Comparison of ENCODE assay signal across 2 cellular contexts in the genomic region with DNA sequence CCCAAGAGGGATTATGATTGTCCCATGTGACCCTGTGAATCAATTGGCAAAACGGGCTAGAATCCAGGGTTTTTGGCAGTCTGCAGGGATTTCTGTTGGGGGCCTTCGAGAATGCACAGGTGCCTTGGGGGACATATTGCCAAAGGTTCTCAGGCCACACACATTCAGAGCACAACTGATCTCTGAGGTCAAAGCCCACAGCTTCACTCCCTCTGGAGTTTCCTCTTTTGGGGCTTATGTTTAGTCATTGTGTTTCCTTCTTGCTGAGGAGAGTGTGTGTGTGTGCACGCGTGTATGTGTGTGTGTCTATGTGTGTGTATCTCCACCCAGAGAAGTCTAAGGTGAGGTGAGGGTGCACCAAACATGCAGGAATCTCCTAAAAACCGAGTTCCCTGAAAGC.
TF ChIP-seq lines count a peak whose summit lies in the region.

No MANE protein-coding gene starts in this region.

TF ChIP-seq in A549, 52 proteins besides CTCF, POLR2A, EP300 and RAD21 (continued from another document):
- TF ChIP-seq TFCP2L1 (CRISPR knock-in tag; IDR thresholded peaks at IDR 0.05): no peak
- no peak for TF ChIP-seq HOXB5 (CRISPR knock-in tag; IDR thresholded peaks at IDR 0.05)
- TF ChIP-seq, protein P1, sequence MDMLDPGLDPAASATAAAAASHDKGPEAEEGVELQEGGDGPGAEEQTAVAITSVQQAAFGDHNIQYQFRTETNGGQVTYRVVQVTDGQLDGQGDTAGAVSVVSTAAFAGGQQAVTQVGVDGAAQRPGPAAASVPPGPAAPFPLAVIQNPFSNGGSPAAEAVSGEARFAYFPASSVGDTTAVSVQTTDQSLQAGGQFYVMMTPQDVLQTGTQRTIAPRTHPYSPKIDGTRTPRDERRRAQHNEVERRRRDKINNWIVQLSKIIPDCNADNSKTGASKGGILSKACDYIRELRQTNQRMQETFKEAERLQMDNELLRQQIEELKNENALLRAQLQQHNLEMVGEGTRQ (IDR thresholded peaks at IDR 0.05): no peak
- TF ChIP-seq, protein P2, sequence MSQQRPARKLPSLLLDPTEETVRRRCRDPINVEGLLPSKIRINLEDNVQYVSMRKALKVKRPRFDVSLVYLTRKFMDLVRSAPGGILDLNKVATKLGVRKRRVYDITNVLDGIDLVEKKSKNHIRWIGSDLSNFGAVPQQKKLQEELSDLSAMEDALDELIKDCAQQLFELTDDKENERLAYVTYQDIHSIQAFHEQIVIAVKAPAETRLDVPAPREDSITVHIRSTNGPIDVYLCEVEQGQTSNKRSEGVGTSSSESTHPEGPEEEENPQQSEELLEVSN (IDR thresholded peaks at IDR 0.05; ENCODE audit: borderline replicate concordance, low read depth): no peak
- TF ChIP-seq CHD2 (IDR thresholded peaks at IDR 0.05; ENCODE audit: low read length, partially characterized antibody): no peak
- TF ChIP-seq, protein P3, sequence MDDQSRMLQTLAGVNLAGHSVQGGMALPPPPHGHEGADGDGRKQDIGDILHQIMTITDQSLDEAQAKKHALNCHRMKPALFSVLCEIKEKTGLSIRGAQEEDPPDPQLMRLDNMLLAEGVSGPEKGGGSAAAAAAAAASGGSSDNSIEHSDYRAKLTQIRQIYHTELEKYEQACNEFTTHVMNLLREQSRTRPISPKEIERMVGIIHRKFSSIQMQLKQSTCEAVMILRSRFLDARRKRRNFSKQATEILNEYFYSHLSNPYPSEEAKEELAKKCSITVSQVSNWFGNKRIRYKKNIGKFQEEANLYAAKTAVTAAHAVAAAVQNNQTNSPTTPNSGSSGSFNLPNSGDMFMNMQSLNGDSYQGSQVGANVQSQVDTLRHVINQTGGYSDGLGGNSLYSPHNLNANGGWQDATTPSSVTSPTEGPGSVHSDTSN (IDR thresholded peaks at IDR 0.05): no peak
- no peak for TF ChIP-seq ZFP36 (IDR thresholded peaks at IDR 0.05; ENCODE audit: borderline replicate concordance, partially characterized antibody)
- TF ChIP-seq MAZ (IDR thresholded peaks at IDR 0.05; ENCODE audit: borderline replicate concordance, low read depth, low read length): no peak
- no peak for TF ChIP-seq PHF8 (IDR thresholded peaks at IDR 0.05; ENCODE audit: borderline replicate concordance, low read depth)
TF ChIP-seq in A549: peak in this region for 0.

TF ChIP-seq in HepG2, 621 proteins besides CTCF, POLR2A, EP300 and RAD21:
- TF ChIP-seq, protein P4, sequence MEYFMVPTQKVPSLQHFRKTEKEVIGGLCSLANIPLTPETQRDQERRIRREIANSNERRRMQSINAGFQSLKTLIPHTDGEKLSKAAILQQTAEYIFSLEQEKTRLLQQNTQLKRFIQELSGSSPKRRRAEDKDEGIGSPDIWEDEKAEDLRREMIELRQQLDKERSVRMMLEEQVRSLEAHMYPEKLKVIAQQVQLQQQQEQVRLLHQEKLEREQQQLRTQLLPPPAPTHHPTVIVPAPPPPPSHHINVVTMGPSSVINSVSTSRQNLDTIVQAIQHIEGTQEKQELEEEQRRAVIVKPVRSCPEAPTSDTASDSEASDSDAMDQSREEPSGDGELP (IDR thresholded peaks at IDR 0.05; ENCODE audit: borderline replicate concordance, low read depth): no peak
- TF ChIP-seq ZNF354B (CRISPR knock-in tag; IDR thresholded peaks at IDR 0.05) (no peak), ZNF180 (CRISPR knock-in tag; IDR thresholded peaks at IDR 0.05; ENCODE audit: borderline replicate concordance, low read depth) (no peak), ZNF839 (CRISPR knock-in tag; IDR thresholded peaks at IDR 0.05; ENCODE audit: borderline replicate concordance) (no peak), MED8 (CRISPR knock-in tag; IDR thresholded peaks at IDR 0.05; ENCODE audit: insufficient replicate concordance) (no peak), RBFOX2 (IDR thresholded peaks at IDR 0.05; ENCODE audit: low read depth, low read length) (peak; percentile 32; the same call in 1 of the 2 replicates)
- TF ChIP-seq, protein P5, sequence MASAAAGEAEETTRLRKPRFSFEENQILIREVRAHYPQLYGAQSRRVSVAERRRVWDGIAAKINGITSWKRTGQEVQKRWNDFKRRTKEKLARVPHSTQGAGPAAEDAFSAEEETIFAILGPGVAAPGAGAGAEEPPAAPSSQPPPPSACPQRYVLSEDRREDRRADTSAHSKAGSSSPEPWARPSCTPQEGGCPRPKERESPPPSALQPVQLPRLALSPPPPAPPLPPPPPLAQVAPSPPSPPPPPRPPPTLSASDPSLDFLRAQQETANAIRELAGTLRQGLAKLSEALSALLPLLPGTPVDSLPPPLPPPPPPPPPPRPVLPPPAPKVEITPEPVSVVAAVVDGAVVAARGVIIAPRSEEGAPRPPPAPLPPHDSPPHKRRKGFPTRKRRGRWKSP (CRISPR knock-in tag; IDR thresholded peaks at IDR 0.05): no peak
